22 cellular contexts compared by ENCODE assay signal in genomic region chr6:149842331-149842730, GRCh38. TPM values are rescaled to one million over a fixed set of nuclear protein-coding genes. Genes with fewer than 3 reads are reported as not detected.
"Had no signal": no experiment of that assay in that cellular context is flagged by ENCODE, and none has a peak within 500 bp of the region (broad histone marks: within the 10 kb centered on the region; RNA-seq: fewer than 3 reads in every experiment).

No MANE protein-coding gene starts in this region.

- H3K36me3 Mint-ChIP-seq: natural killer cell had no signal

- H3K9me3 Mint-ChIP-seq: endodermal cell, natural killer cell, neural crest cell had no signal

- H3K36me3 ChIP-seq: thoracic aorta, transverse colon had no signal

- H3K27me3 ChIP-seq: heart left ventricle, sigmoid colon, stomach, transverse colon had no signal

- ATAC-seq: heart left ventricle, left lobe of liver, mucosa of descending colon, natural killer cell had no signal

- FAIRE-seq: islet of Langerhans, urothelium cell line had no signal

- H3K27ac ChIP-seq: coronary artery, heart left ventricle, sigmoid colon, skin epidermis, stomach, thoracic aorta, transverse colon had no signal

- H3K27ac Mint-ChIP-seq: endodermal cell, natural killer cell had no signal

- H3K4me3 ChIP-seq: coronary artery, heart left ventricle, mucosa of descending colon, sigmoid colon, skin epidermis, stomach, thoracic aorta, transverse colon had no signal

- H3K4me3 Mint-ChIP-seq: endodermal cell, natural killer cell, neural crest cell had no signal

- H3K4me1 Mint-ChIP-seq: natural killer cell, neural crest cell had no signal

- DNase-seq: effector CD4-positive, alpha-beta T cell; endodermal cell; foreskin melanocyte; hypothalamus; kidney glomerular epithelial cell; mucosa of descending colon; natural killer cell; sigmoid colon; stimulated activated CD4-positive, alpha-beta T cell treated with anti-CD3 and anti-CD28 coated beads, Interleukin-12 subunit alpha, Interleukin-12 subunit beta, amount 100 ng/mL, for 4 hours; stimulated activated naive CD4-positive, alpha-beta T cell; stomach; transverse colon had no signal

- H3K9me3 ChIP-seq: heart left ventricle, mucosa of descending colon, sigmoid colon, stomach, thoracic aorta, transverse colon had no signal

RNA-seq across cellular contexts. Expression of gene RAET1E, which starts 55.6 kb away (rescaled TPM):
- total RNA-seq: endodermal cell, glomerular endothelial cell, left lobe of liver, natural killer cell, neural crest cell, osteocyte, stomach, thoracic aorta, transverse colon had no signal
